ENCODE assay signal across 16 cellular contexts in genomic region chr5:94928891-94929290, GRCh38.
"Had no signal": no experiment of that assay in that cellular context is flagged by ENCODE, and none has a peak within 500 bp of the region (broad histone marks: within the 10 kb centered on the region; RNA-seq: fewer than 3 reads in every experiment).

No MANE protein-coding gene starts in this region.

- H3K27ac ChIP-seq: body of pancreas, esophagus muscularis mucosa, prostate gland, right atrium auricular region, thyroid gland, WERI-Rb-1 had no signal

- H3K4me3 ChIP-seq: body of pancreas, esophagus muscularis mucosa, lung, prostate gland, right atrium auricular region, thyroid gland had no signal

- DNase-seq: activated CD4-positive, alpha-beta T cell treated with anti-CD3 and anti-CD28 coated beads, Interleukin-2, amount 50 U/mL, for 48 hours; activated gamma-delta T cell treated with Interleukin-2 at 50 U/mL for 16 hours; amniotic stem cell; body of pancreas; cortex of kidney; effector CD4-positive, alpha-beta T cell; hypothalamus; nephron progenitor cell; stimulated activated CD4-positive, alpha-beta T cell treated with anti-CD3 and anti-CD28 coated beads, Interleukin-2, amount 100 ng/mL, for 24 hours; stimulated activated naive CD4-positive, alpha-beta T cell treated with Interleukin-2 at 50 U/mL for 16 hours; thyroid gland; WERI-Rb-1 had no signal

- H3K27me3 ChIP-seq: body of pancreas, esophagus muscularis mucosa, right atrium auricular region, thyroid gland had no signal

- H3K36me3 ChIP-seq: esophagus muscularis mucosa, prostate gland, right atrium auricular region, thyroid gland, WERI-Rb-1 had no signal

- ATAC-seq: body of pancreas had no signal

- H3K4me1 ChIP-seq: body of pancreas, esophagus muscularis mucosa, prostate gland, right atrium auricular region, thyroid gland had no signal

- H3K9me3 ChIP-seq: body of pancreas, esophagus muscularis mucosa, prostate gland, right atrium auricular region, thyroid gland had no signal
